Comparison of ENCODE assay signal across 12 cellular contexts in genomic region chr4:152540293-152540674, GRCh38. TPM values are rescaled to one million over a fixed set of nuclear protein-coding genes. Genes with fewer than 3 reads are reported as not detected.
DNase-seq lines count a peak whose midpoint lies in the region; ATAC-seq lines count a peak whose summit lies in the region.
"Had no signal": no experiment of that assay in that cellular context is flagged by ENCODE, and none has a peak within 500 bp of the region (broad histone marks: within the 10 kb centered on the region; RNA-seq: fewer than 3 reads in every experiment).

No MANE protein-coding gene starts in this region.

- intact Hi-C loops in Right ventricle myocardium superior (cut with DNase I) = no loop called here

- ATAC-seq in GM18868 (IDR thresholded peaks at IDR 0.05; ENCODE audit: unreplicated experiment) (peak; percentile 53), HG02759 (IDR thresholded peaks at IDR 0.05; ENCODE audit: unreplicated experiment) (peak; percentile 25), Right ventricle myocardium superior (ENCODE audit: poor library complexity) (no peak), GM19463 (IDR thresholded peaks at IDR 0.05; ENCODE audit: unreplicated experiment) (no peak)

- peak; percentile 14 for DNase-seq in ELF-1 (ENCODE audit: low read depth, low spot score)
- peak; percentile 14 for DNase-seq in cerebellar cortex (ENCODE audit: low spot score)
- no peak for DNase-seq in Right ventricle myocardium superior
- no peak for DNase-seq in NCI-H345 treated with DMSO at 0.1 percent for 48 hours (lab: John Stamatoyannopoulos, UW; ENCODE audit: unreplicated experiment)
- DNase-seq in T-helper 1 cell = no peak
- DNase-seq: activated CD4-positive, alpha-beta T cell treated with anti-CD3 and anti-CD28 coated beads for 1 hour; caudate nucleus; NCI-H1694; NCI-H774 had no signal

RNA-seq across cellular contexts. Expression of gene FBXW7, which starts 4.4 kb away (rescaled TPM):
- 49.6 TPM for total RNA-seq in Right ventricle myocardium superior

Comparison
In these comparisons a context has a peak if more than half of its experiments do, and no peak if none do; other contexts are left out.
1. DNase-seq: peak in ELF-1 (single experiment) and cerebellar cortex (single experiment); none in Right ventricle myocardium superior (single experiment), NCI-H345 treated with DMSO at 0.1 percent for 48 hours (single experiment) and T-helper 1 cell (0 of 5).
2. ATAC-seq: peak in GM18868 (single experiment) and HG02759 (single experiment); none in Right ventricle myocardium superior (single experiment) and GM19463 (single experiment).